Comparison of ENCODE assay signal across 19 cellular contexts in the genomic region with DNA sequence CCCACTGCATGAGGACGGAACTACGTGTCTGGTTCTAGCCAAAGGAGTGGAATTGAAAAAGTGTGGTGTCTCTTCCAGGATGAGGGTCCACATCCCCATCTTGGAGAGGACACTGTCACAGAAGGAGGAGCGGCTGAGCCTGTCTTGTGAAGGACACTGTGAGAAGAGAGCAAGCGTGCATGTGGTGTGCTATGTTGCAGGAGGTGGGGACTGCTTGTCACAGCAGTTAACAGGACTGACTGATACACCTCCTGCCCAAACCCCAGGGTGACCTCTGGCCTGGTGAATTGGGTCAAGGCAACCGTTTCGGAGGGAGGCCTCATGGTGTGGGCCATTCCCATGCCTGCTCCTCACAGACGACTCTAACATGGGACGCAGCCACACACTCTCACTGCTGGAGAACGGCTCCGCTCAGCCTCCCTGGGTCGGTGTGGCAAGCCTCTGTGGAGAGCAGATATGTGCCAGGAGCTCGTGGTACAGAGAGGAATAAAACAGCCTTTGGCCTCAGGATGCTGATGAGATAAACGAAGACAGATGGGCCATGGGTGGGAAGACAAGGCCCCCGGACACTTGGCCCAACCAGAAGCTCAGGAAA. TPM values are rescaled to one million over a fixed set of nuclear protein-coding genes. Genes with fewer than 3 reads are reported as not detected.
DNase-seq lines count a peak whose midpoint lies in the region; ATAC-seq and TF ChIP-seq lines count a peak whose summit lies in the region.
"Had no signal": no experiment of that assay in that cellular context is flagged by ENCODE, and none has a peak within 500 bp of the region (broad histone marks: within the 10 kb centered on the region; RNA-seq: fewer than 3 reads in every experiment).

No MANE protein-coding gene starts in this region.

- H3K27ac Mint-ChIP-seq in brain: peak overlapping the region in 4 of 5 experiments; percentile 28 to 99 (median 62)
- H3K27ac Mint-ChIP-seq: CD4-positive, CD25-positive, alpha-beta regulatory T cell had no signal

- peaks cover 21% of the 10 kb centered on the region for H3K27me3 Mint-ChIP-seq in brain

- no peak for TF ChIP-seq POLR2A in suprapubic skin (IDR thresholded peaks at IDR 0.05)

- no peak overlapping the region for H3K4me3 ChIP-seq in HEK293 (ENCODE audit: low read depth, low read length)
- no peak overlapping the region for H3K4me3 ChIP-seq in suprapubic skin
- H3K4me3 ChIP-seq in mucosa of descending colon: no peak overlapping the region
- H3K4me3 ChIP-seq: HAP-1, SJSA1 had no signal

- POLR2A ChIA-PET in HEK293 (lab: Yijun Ruan, JAX): no interaction called here

- no peaks in the 10 kb centered on the region for H3K36me3 Mint-ChIP-seq in brain
- H3K36me3 Mint-ChIP-seq: CD4-positive, CD25-positive, alpha-beta regulatory T cell had no signal

- H3K4me1 Mint-ChIP-seq in brain: peaks cover 54% of the 10 kb centered on the region
- H3K4me1 Mint-ChIP-seq: CD4-positive, CD25-positive, alpha-beta regulatory T cell had no signal

- no peak overlapping the region for H3K4me3 Mint-ChIP-seq in brain
- H3K4me3 Mint-ChIP-seq: CD4-positive, CD25-positive, alpha-beta regulatory T cell had no signal

- CTCF ChIA-PET in HEK293 (lab: Yijun Ruan, JAX): interaction anchor here (0.6 to 0.7 kb wide), 3 partner anchors 266 to 1119 kb away, joined by 3 to 5 read pairs (median 3); no protein-coding TSS in a partner anchor

- TF ChIP-seq CTCF in HEK293 (tag by site-specific recombination; IDR thresholded peaks at IDR 0.05) (no peak), brain (conservative IDR thresholded peaks at IDR 0.05) (no peak), suprapubic skin (IDR thresholded peaks at IDR 0.05) (no peak), mucosa of descending colon (IDR thresholded peaks at IDR 0.05) (no peak)

- ATAC-seq in mucosa of descending colon (no peak), HG03565 (IDR thresholded peaks at IDR 0.05; ENCODE audit: unreplicated experiment) (no peak), GM18909 (IDR thresholded peaks at IDR 0.05; ENCODE audit: poor library complexity, unreplicated experiment) (no peak)

- H3K27ac ChIP-seq in HEK293 (ENCODE audit: extremely low read depth, low read depth, low read length): no peak overlapping the region
- no peak overlapping the region for H3K27ac ChIP-seq in suprapubic skin
- H3K27ac ChIP-seq: KMS-11, SJSA1 had no signal

- no peak for TF ChIP-seq EP300 in suprapubic skin (IDR thresholded peaks at IDR 0.05)

- intact Hi-C loops in mucosa of descending colon (cut with DNase I, micrococcal nuclease): no loop called here

- H3K36me3 ChIP-seq in HEK293 (ENCODE audit: control insufficient read depth in 2 of 2, insufficient read depth in 1 of 2, low read length in 2 of 2) (no peaks in the 10 kb centered on the region), suprapubic skin (no peaks in the 10 kb centered on the region), mucosa of descending colon (ENCODE audit: low read depth) (no peaks in the 10 kb centered on the region)
- H3K36me3 ChIP-seq: HAP-1, SJSA1 had no signal

- H3K9me3 Mint-ChIP-seq in brain: peaks cover 5 to 17% (median 9%) of the 10 kb centered on the region in 5 experiments

- H3K9me3 ChIP-seq in HEK293 (ENCODE audit: control insufficient read depth, insufficient read depth, low read depth, low read length) (no peaks in the 10 kb centered on the region), suprapubic skin (no peaks in the 10 kb centered on the region), mucosa of descending colon (no peaks in the 10 kb centered on the region)
- H3K9me3 ChIP-seq: HAP-1 had no signal

- H3K27me3 ChIP-seq in suprapubic skin: peaks cover 27% of the 10 kb centered on the region

- H3K4me1 ChIP-seq in HEK293 (ENCODE audit: control insufficient read depth, insufficient read depth, low read length) (no peaks in the 10 kb centered on the region), suprapubic skin (peaks cover 15% of the 10 kb centered on the region), mucosa of descending colon (ENCODE audit: low read depth) (no peaks in the 10 kb centered on the region)
- H3K4me1 ChIP-seq: HAP-1, SJSA1 had no signal

- WGBS in suprapubic skin: 86% methylated on average over 12 of the region's 14 CpGs

- DNase-seq in mesenteric fat pad (ENCODE audit: low spot score) (peak; percentile 74), suprapubic skin (ENCODE audit: low spot score in 2 of 2) (peak; percentile 40 to 61), mucosa of descending colon (no peak)
- DNase-seq: CD4-positive, CD25-positive, alpha-beta regulatory T cell; IMR-90; MV-4-11; NCI-H1105 treated with DMSO at 0.1 percent for 48 hours; NCI-H2081; NCI-H2171; NCI-H345; NCI-H524 treated with DMSO at 0.1 percent for 48 hours; NCI-H82 had no signal

TF ChIP-seq in HEK293, 187 proteins besides CTCF, POLR2A, EP300 and RAD21:
- TF ChIP-seq OSR2 (tag by site-specific recombination; IDR thresholded peaks at IDR 0.05) (no peak), RBAK (tag by site-specific recombination; IDR thresholded peaks at IDR 0.05) (peak; percentile 70; the same call in 1 of the 2 replicates), TRIM28 (IDR thresholded peaks at IDR 0.05; ENCODE audit: borderline replicate concordance, low read length) (peak; percentile 14; the same call in 1 of the 2 replicates)
TF ChIP-seq in HEK293: peak in this region for 2.

RNA-seq across cellular contexts. Expression of a gene that starts 56.4 kb away (rescaled TPM):
- polyA plus RNA-seq in brain (ENCODE audit: insufficient read depth, low read depth, low replicate concordance): 32.9 TPM
- 0.45 TPM for total RNA-seq in mesenteric fat pad
- total RNA-seq in suprapubic skin: not detected
- 100 to 1,000 TPM in 1 of 3 donors, 1 to 10 TPM in 1, under 1 TPM in 1; 0.90 to 155 (median 2.4) TPM for total RNA-seq in mucosa of descending colon
- total RNA-seq: CD4-positive, CD25-positive, alpha-beta regulatory T cell; IMR-90; SJSA1 had no signal

Comparison
In these comparisons a context has a peak if more than half of its experiments do, and no peak if none do; other contexts are left out.
1. DNase-seq: peak in mesenteric fat pad (single experiment) and suprapubic skin (2 of 2); none in mucosa of descending colon (0 of 3).